8 cellular contexts compared by ENCODE assay signal in genomic region chr11:47564933-47565339, GRCh38. TPM values are rescaled to one million over a fixed set of nuclear protein-coding genes. Genes with fewer than 3 reads are reported as not detected.
DNase-seq lines count a peak whose midpoint lies in the region; ATAC-seq, FAIRE-seq and TF ChIP-seq lines count a peak whose summit lies in the region.

No MANE protein-coding gene starts in this region.

- H3K27ac ChIP-seq in CD8-positive, alpha-beta memory T cell (ENCODE audit: low read depth, low read length), result peak overlapping the region; percentile 72
- H3K27ac ChIP-seq in HepG2 (ENCODE audit: extremely low read length, insufficient read depth, low read length) (peak overlapping the region; percentile 85), urinary bladder (ENCODE audit: low read depth) (no peak overlapping the region)

- intact Hi-C loops in HepG2 (cut with micrococcal nuclease; ENCODE audit: unreplicated experiment), result no loop called here

- peak overlapping the region; percentile 56 to 93 (median 86) for H3K27ac Mint-ChIP-seq in CD8-positive, alpha-beta memory T cell

- no peaks in the 10 kb centered on the region for H3K27me3 Mint-ChIP-seq in CD8-positive, alpha-beta memory T cell

- TF ChIP-seq POLR2A in HepG2 (IDR thresholded peaks at IDR 0.05; ENCODE audit: insufficient read depth in 1 of 2, low read depth in 2 of 2, low read length in 2 of 2), result no peak

- peaks cover 0 to 7% (median 2%) of the 10 kb centered on the region in 3 donors for H3K36me3 Mint-ChIP-seq in CD8-positive, alpha-beta memory T cell

- H3K4me3 Mint-ChIP-seq in CD8-positive, alpha-beta memory T cell, result peak overlapping the region; percentile 80 to 91 (median 82)

- ATAC-seq in HG03139 (IDR thresholded peaks at IDR 0.05; ENCODE audit: unreplicated experiment) (peak; percentile 22), HepG2 (peak; percentile 38)

- no peaks in the 10 kb centered on the region for H3K27me3 ChIP-seq in CD8-positive, alpha-beta memory T cell (ENCODE audit: insufficient read depth, low read length, poor library complexity, severe bottlenecking)
- H3K27me3 ChIP-seq in HepG2 (ENCODE audit: control insufficient read depth in 1 of 2, insufficient read depth in 2 of 2, low read length in 2 of 2), result no peaks in the 10 kb centered on the region

- H3K4me1 ChIP-seq in CD8-positive, alpha-beta memory T cell (ENCODE audit: insufficient read depth, low read length), result peaks cover 6% of the 10 kb centered on the region
- peaks cover 26% of the 10 kb centered on the region for H3K4me1 ChIP-seq in HepG2 (ENCODE audit: insufficient read depth, low read length)
- H3K4me1 ChIP-seq in urinary bladder (ENCODE audit: insufficient read depth), result peaks cover 4% of the 10 kb centered on the region

- 8% methylated on average over 6 of the region's 11 CpGs for WGBS in HepG2 (ENCODE audit: low lambda C conversion rate)
- 14% methylated on average over 11 of the region's 11 CpGs for WGBS in urinary bladder

- FAIRE-seq in HepG2 (lab: Jason Lieb, UNC), result no peak

- no peak for TF ChIP-seq EP300 in HepG2 (IDR thresholded peaks at IDR 0.05; ENCODE audit: low read depth in 2 of 2, low read length in 2 of 2)
- no peak; the same call in 1 of the 2 replicates for TF ChIP-seq EP300 in HepG2 (CRISPR knock-in tag; IDR thresholded peaks at IDR 0.05; ENCODE audit: borderline replicate concordance)

- POLR2A ChIA-PET in CD8-positive, alpha-beta memory T cell (lab: Charles Lee), result interaction anchor here (0.5 to 2.1 kb wide), 5 partner anchors 11 to 627 kb away, joined by 3 to 19 read pairs (median 10); partner anchors contain the start of genes CELF1, KBTBD4 and NDUFS3
- POLR2A ChIA-PET in HepG2 (lab: Yijun Ruan, JAX), result interaction anchor here (0.8 to 3.9 kb wide), 7 partner anchors 9 to 152 kb away, joined by 3 to 19 read pairs (median 4); partner anchors contain the start of genes CELF1, KBTBD4 and NDUFS3

- H3K4me2 ChIP-seq in HepG2 (ENCODE audit: low read depth, low read length), result peak overlapping the region; percentile 94

- H3K4me1 Mint-ChIP-seq in CD8-positive, alpha-beta memory T cell, result peaks cover 14 to 32% (median 22%) of the 10 kb centered on the region in 3 donors

- BruUV-seq in HepG2 (replicated peaks; lab: Mats Ljungman, UMichigan), result TSS peak; percentile 75

- no peak for DNase-seq in CD8-positive, alpha-beta memory T cell
- DNase-seq in astrocyte of the cerebellum (ENCODE audit: low read depth), result no peak
- DNase-seq in HepG2 (ENCODE audit: low spot score), result no peak
- DNase-seq in NCI-H2107 (lab: John Stamatoyannopoulos, UW), result no peak
- no peak for DNase-seq in NCI-H2107 treated with DMSO at 0.1 percent for 48 hours (lab: John Stamatoyannopoulos, UW; ENCODE audit: unreplicated experiment)
- DNase-seq in D341Med (ENCODE audit: low spot score), result no peak

- CTCF ChIA-PET in CD8-positive, alpha-beta memory T cell (lab: Charles Lee), result interaction anchor here (1.1 to 3.3 kb wide), 5 partner anchors 8 to 14 kb away, joined by 3 to 18 read pairs (median 4); partner anchors contain the start of genes CELF1, KBTBD4 and NDUFS3
- CTCF ChIA-PET in HepG2 (lab: Yijun Ruan, JAX; ENCODE audit: low intra/inter-chr PET ratio, low total read pairs), result no interaction called here

- peaks cover 27% of the 10 kb centered on the region for H3K79me2 ChIP-seq in HepG2 (ENCODE audit: insufficient read depth, low read length)

- TF ChIP-seq CTCF in astrocyte of the cerebellum (IDR thresholded peaks at IDR 0.05; ENCODE audit: low read depth, low read length, missing control alignments) (no peak), HepG2 (CRISPR knock-in tag; IDR thresholded peaks at IDR 0.05) (peak; percentile 13; the same call in 1 of the 2 replicates)

- peak overlapping the region; percentile 80 for H3K4me3 ChIP-seq in CD8-positive, alpha-beta memory T cell (ENCODE audit: low read length)
- H3K4me3 ChIP-seq in astrocyte of the cerebellum (ENCODE audit: low read depth, low read length) (peak overlapping the region; percentile 84), HepG2 (replicated peaks in 1 of 3; ENCODE audit: insufficient read depth in 1 of 3, low read depth in 2 of 3, low read length in 3 of 3) (peak overlapping the region; percentile 87 to 97 (median 97); a peak in 5 of 6 replicates), urinary bladder (ENCODE audit: low read depth, low read length) (peak overlapping the region; percentile 94)

- no peaks in the 10 kb centered on the region for H3K36me3 ChIP-seq in CD8-positive, alpha-beta memory T cell (ENCODE audit: insufficient read depth, low read length)
- H3K36me3 ChIP-seq in HepG2 (replicated peaks in 1 of 2; ENCODE audit: control insufficient read depth in 1 of 2, insufficient read depth in 2 of 2, low read length in 2 of 2), result peaks cover 4 to 6% of the 10 kb centered on the region in 2 experiments; a peak in 4 of 5 replicates
- no peaks in the 10 kb centered on the region for H3K36me3 ChIP-seq in urinary bladder (ENCODE audit: insufficient read depth)

- no peak for TF ChIP-seq RAD21 in HepG2 (CRISPR knock-in tag; IDR thresholded peaks at IDR 0.05)

- no peaks in the 10 kb centered on the region for H3K9me3 Mint-ChIP-seq in CD8-positive, alpha-beta memory T cell

- in situ Hi-C loops in astrocyte of the cerebellum (cut with HindIII; ENCODE audit: low sequenced_read_pairs) (no loop called here), HepG2 (cut with HindIII; ENCODE audit: extremely low pct_ligation_motif_present, low pct_unique_long_range_greater_than_20kb) (no loop called here)

- no peaks in the 10 kb centered on the region for H4K20me1 ChIP-seq in HepG2 (ENCODE audit: insufficient read depth, low read length)

- peak overlapping the region; percentile 99 for H3K9ac ChIP-seq in HepG2 (ENCODE audit: insufficient read depth, low read depth, low read length)

- peak overlapping the region; percentile 42 for H2AFZ ChIP-seq in HepG2 (ENCODE audit: low read length)

- H3K9me3 ChIP-seq in CD8-positive, alpha-beta memory T cell (ENCODE audit: low read length), result no peaks in the 10 kb centered on the region
- H3K9me3 ChIP-seq in HepG2 (ENCODE audit: low read length), result no peaks in the 10 kb centered on the region

RNA-seq across cellular contexts. Expression of gene PTPMT1, which starts 0.5 kb away (rescaled TPM):
- 10 to 100 TPM; 53.3 to 53.8 TPM for total RNA-seq in CD8-positive, alpha-beta memory T cell
- 71.2 TPM for polyA plus RNA-seq in CD8-positive, alpha-beta memory T cell
- 91.5 and 129 TPM in 2 replicates for total RNA-seq in HepG2 (2016; rRNA removed; fragmentation: Illumina TruSeq; extraction: Trizol)
- total RNA-seq in HepG2 (2016; cell fraction: cytosol; rRNA removed; fragmentation: Illumina TruSeq; extraction: Trizol; ENCODE audit: low read depth), result 298 and 321 TPM in 2 replicates
- total RNA-seq in HepG2 (2016; cell fraction: insoluble cytoplasmic fraction; rRNA removed; fragmentation: Illumina TruSeq; extraction: Trizol), result 81.6 and 129 TPM in 2 replicates
- 276 and 295 TPM in 2 replicates for total RNA-seq in HepG2 (2016; cell fraction: membrane; rRNA removed; fragmentation: Illumina TruSeq; extraction: Trizol)
- 68.5 and 73.1 TPM in 2 replicates for total RNA-seq in HepG2 (2016; cell fraction: nucleus; rRNA removed; fragmentation: Illumina TruSeq; extraction: Trizol)
- polyA plus RNA-seq in HepG2 (2011; rRNA removed), result 55.6 and 59.4 TPM in 2 replicates
- polyA plus RNA-seq in HepG2 (2011; cell fraction: cytosol; rRNA removed), result 75.6 and 88.6 TPM in 2 replicates
- polyA plus RNA-seq in HepG2 (2011; cell fraction: nucleus; rRNA removed), result 25.5 and 28.0 TPM in 2 replicates
- polyA plus RNA-seq in HepG2 (2012), result 46.9 and 52.6 TPM in 2 replicates
- 363 and 406 TPM in 2 replicates for polyA plus RNA-seq in HepG2 (2016; cell fraction: cytosol; fragmentation: Illumina TruSeq; extraction: Trizol; ENCODE audit: low read depth)
- 80.1 and 94.0 TPM in 2 replicates for polyA plus RNA-seq in HepG2 (2016; cell fraction: insoluble cytoplasmic fraction; fragmentation: Illumina TruSeq; extraction: Trizol; ENCODE audit: low read depth)
- polyA plus RNA-seq in HepG2 (2016; cell fraction: membrane; fragmentation: Illumina TruSeq; extraction: Trizol; ENCODE audit: low read depth), result 256 and 270 TPM in 2 replicates
- polyA plus RNA-seq in HepG2 (2016; cell fraction: nucleus; fragmentation: Illumina TruSeq; extraction: Trizol; ENCODE audit: insufficient read depth, low read depth), result 125 and 127 TPM in 2 replicates
- polyA minus RNA-seq in HepG2 (2011; rRNA and poly(A)+ RNA removed; ENCODE audit: low replicate concordance), result 42.4 and 68.4 TPM in 2 replicates
- polyA minus RNA-seq in HepG2 (2011; cell fraction: cytosol; rRNA and poly(A)+ RNA removed), result 19.5 and 22.2 TPM in 2 replicates
- polyA minus RNA-seq in HepG2 (2011; cell fraction: nucleus; rRNA and poly(A)+ RNA removed), result 21.8 and 25.0 TPM in 2 replicates
- 25.1 TPM for total RNA-seq in urinary bladder
- polyA plus RNA-seq in urinary bladder, result 58.8 TPM

RNA-seq across cellular contexts. Expression of gene CELF1, which starts 12.0 kb away (rescaled TPM):
- total RNA-seq in CD8-positive, alpha-beta memory T cell, result 100 to 1,000 TPM; 160 to 168 TPM
- 80.8 TPM for polyA plus RNA-seq in CD8-positive, alpha-beta memory T cell
- total RNA-seq in HepG2 (2016; rRNA removed; fragmentation: Illumina TruSeq; extraction: Trizol) (80.1 and 93.4 TPM in 2 replicates), urinary bladder (125 TPM)
- total RNA-seq in HepG2 (2016; cell fraction: cytosol; rRNA removed; fragmentation: Illumina TruSeq; extraction: Trizol; ENCODE audit: low read depth), result 11.9 and 18.9 TPM in 2 replicates
- 79.6 and 87.8 TPM in 2 replicates for total RNA-seq in HepG2 (2016; cell fraction: insoluble cytoplasmic fraction; rRNA removed; fragmentation: Illumina TruSeq; extraction: Trizol)
- total RNA-seq in HepG2 (2016; cell fraction: membrane; rRNA removed; fragmentation: Illumina TruSeq; extraction: Trizol), result 21.9 and 25.0 TPM in 2 replicates
- 82.4 and 83.3 TPM in 2 replicates for total RNA-seq in HepG2 (2016; cell fraction: nucleus; rRNA removed; fragmentation: Illumina TruSeq; extraction: Trizol)
- polyA plus RNA-seq in HepG2 (2011; rRNA removed) (69.0 and 70.4 TPM in 2 replicates), urinary bladder (35.2 TPM)
- polyA plus RNA-seq in HepG2 (2011; cell fraction: cytosol; rRNA removed), result 39.2 and 40.8 TPM in 2 replicates
- polyA plus RNA-seq in HepG2 (2011; cell fraction: nucleus; rRNA removed), result 119 and 122 TPM in 2 replicates
- polyA plus RNA-seq in HepG2 (2012), result 26.5 and 31.0 TPM in 2 replicates
- polyA plus RNA-seq in HepG2 (2016; cell fraction: cytosol; fragmentation: Illumina TruSeq; extraction: Trizol; ENCODE audit: low read depth), result 1.3 and 1.7 TPM in 2 replicates
- 45.5 and 54.9 TPM in 2 replicates for polyA plus RNA-seq in HepG2 (2016; cell fraction: insoluble cytoplasmic fraction; fragmentation: Illumina TruSeq; extraction: Trizol; ENCODE audit: low read depth)
- polyA plus RNA-seq in HepG2 (2016; cell fraction: membrane; fragmentation: Illumina TruSeq; extraction: Trizol; ENCODE audit: low read depth), result 4.2 and 6.0 TPM in 2 replicates
- 81.4 and 92.9 TPM in 2 replicates for polyA plus RNA-seq in HepG2 (2016; cell fraction: nucleus; fragmentation: Illumina TruSeq; extraction: Trizol; ENCODE audit: insufficient read depth, low read depth)
- 153 and 310 TPM in 2 replicates for polyA minus RNA-seq in HepG2 (2011; rRNA and poly(A)+ RNA removed; ENCODE audit: low replicate concordance)
- 51.3 and 63.1 TPM in 2 replicates for polyA minus RNA-seq in HepG2 (2011; cell fraction: cytosol; rRNA and poly(A)+ RNA removed)
- polyA minus RNA-seq in HepG2 (2011; cell fraction: nucleus; rRNA and poly(A)+ RNA removed), result 123 and 152 TPM in 2 replicates

RNA-seq across cellular contexts. Expression of gene KBTBD4, which starts 13.8 kb away (rescaled TPM):
- total RNA-seq in CD8-positive, alpha-beta memory T cell, result 10 to 100 TPM; 24.8 to 26.4 TPM
- 46.5 TPM for polyA plus RNA-seq in CD8-positive, alpha-beta memory T cell
- 12.8 and 16.3 TPM in 2 replicates for total RNA-seq in HepG2 (2016; rRNA removed; fragmentation: Illumina TruSeq; extraction: Trizol)
- total RNA-seq in HepG2 (2016; cell fraction: cytosol; rRNA removed; fragmentation: Illumina TruSeq; extraction: Trizol; ENCODE audit: low read depth), result 1.7 and 3.2 TPM in 2 replicates
- total RNA-seq in HepG2 (2016; cell fraction: insoluble cytoplasmic fraction; rRNA removed; fragmentation: Illumina TruSeq; extraction: Trizol), result 11.8 and 15.3 TPM in 2 replicates
- total RNA-seq in HepG2 (2016; cell fraction: membrane; rRNA removed; fragmentation: Illumina TruSeq; extraction: Trizol), result 4.6 and 5.3 TPM in 2 replicates
- 6.6 and 6.7 TPM in 2 replicates for total RNA-seq in HepG2 (2016; cell fraction: nucleus; rRNA removed; fragmentation: Illumina TruSeq; extraction: Trizol)
- 8.5 and 10.4 TPM in 2 replicates for polyA plus RNA-seq in HepG2 (2011; rRNA removed)
- polyA plus RNA-seq in HepG2 (2011; cell fraction: cytosol; rRNA removed), result 10.7 and 10.9 TPM in 2 replicates
- polyA plus RNA-seq in HepG2 (2011; cell fraction: nucleus; rRNA removed), result 4.4 and 5.2 TPM in 2 replicates
- 6.3 and 8.1 TPM in 2 replicates for polyA plus RNA-seq in HepG2 (2012)
- 0.88 and 1.1 TPM in 2 replicates for polyA plus RNA-seq in HepG2 (2016; cell fraction: cytosol; fragmentation: Illumina TruSeq; extraction: Trizol; ENCODE audit: low read depth)
- polyA plus RNA-seq in HepG2 (2016; cell fraction: insoluble cytoplasmic fraction; fragmentation: Illumina TruSeq; extraction: Trizol; ENCODE audit: low read depth), result 13.5 and 13.9 TPM in 2 replicates
- polyA plus RNA-seq in HepG2 (2016; cell fraction: membrane; fragmentation: Illumina TruSeq; extraction: Trizol; ENCODE audit: low read depth), result 2.7 and 3.1 TPM in 2 replicates
- polyA plus RNA-seq in HepG2 (2016; cell fraction: nucleus; fragmentation: Illumina TruSeq; extraction: Trizol; ENCODE audit: insufficient read depth, low read depth), result 7.0 and 7.3 TPM in 2 replicates
- 23.9 and 78.0 TPM in 2 replicates for polyA minus RNA-seq in HepG2 (2011; rRNA and poly(A)+ RNA removed; ENCODE audit: low replicate concordance)
- polyA minus RNA-seq in HepG2 (2011; cell fraction: cytosol; rRNA and poly(A)+ RNA removed), result 6.1 and 7.7 TPM in 2 replicates
- 6.1 and 6.6 TPM in 2 replicates for polyA minus RNA-seq in HepG2 (2011; cell fraction: nucleus; rRNA and poly(A)+ RNA removed)
- 15.4 TPM for total RNA-seq in urinary bladder
- polyA plus RNA-seq in urinary bladder, result 24.1 TPM

RNA-seq across cellular contexts. Expression of gene NDUFS3, which starts 13.9 kb away (rescaled TPM):
- 100 to 1,000 TPM; 147 to 157 TPM for total RNA-seq in CD8-positive, alpha-beta memory T cell
- 98.9 TPM for polyA plus RNA-seq in CD8-positive, alpha-beta memory T cell
- total RNA-seq in HepG2 (2016; rRNA removed; fragmentation: Illumina TruSeq; extraction: Trizol), result 151 and 177 TPM in 2 replicates
- 63.9 and 66.7 TPM in 2 replicates for total RNA-seq in HepG2 (2016; cell fraction: cytosol; rRNA removed; fragmentation: Illumina TruSeq; extraction: Trizol; ENCODE audit: low read depth)
- total RNA-seq in HepG2 (2016; cell fraction: insoluble cytoplasmic fraction; rRNA removed; fragmentation: Illumina TruSeq; extraction: Trizol), result 156 and 192 TPM in 2 replicates
- total RNA-seq in HepG2 (2016; cell fraction: membrane; rRNA removed; fragmentation: Illumina TruSeq; extraction: Trizol), result 73.2 and 73.9 TPM in 2 replicates
- total RNA-seq in HepG2 (2016; cell fraction: nucleus; rRNA removed; fragmentation: Illumina TruSeq; extraction: Trizol), result 95.2 and 101 TPM in 2 replicates
- 136 and 184 TPM in 2 replicates for polyA plus RNA-seq in HepG2 (2011; rRNA removed)
- 250 and 309 TPM in 2 replicates for polyA plus RNA-seq in HepG2 (2011; cell fraction: cytosol; rRNA removed)
- polyA plus RNA-seq in HepG2 (2011; cell fraction: nucleus; rRNA removed), result 121 and 147 TPM in 2 replicates
- 68.1 and 104 TPM in 2 replicates for polyA plus RNA-seq in HepG2 (2012)
- 59.5 and 64.2 TPM in 2 replicates for polyA plus RNA-seq in HepG2 (2016; cell fraction: cytosol; fragmentation: Illumina TruSeq; extraction: Trizol; ENCODE audit: low read depth)
- polyA plus RNA-seq in HepG2 (2016; cell fraction: insoluble cytoplasmic fraction; fragmentation: Illumina TruSeq; extraction: Trizol; ENCODE audit: low read depth), result 207 and 214 TPM in 2 replicates
- 60.1 and 66.7 TPM in 2 replicates for polyA plus RNA-seq in HepG2 (2016; cell fraction: membrane; fragmentation: Illumina TruSeq; extraction: Trizol; ENCODE audit: low read depth)
- polyA plus RNA-seq in HepG2 (2016; cell fraction: nucleus; fragmentation: Illumina TruSeq; extraction: Trizol; ENCODE audit: insufficient read depth, low read depth), result 195 and 196 TPM in 2 replicates
- 139 and 344 TPM in 2 replicates for polyA minus RNA-seq in HepG2 (2011; rRNA and poly(A)+ RNA removed; ENCODE audit: low replicate concordance)
- polyA minus RNA-seq in HepG2 (2011; cell fraction: cytosol; rRNA and poly(A)+ RNA removed), result 32.1 and 32.6 TPM in 2 replicates
- 45.3 and 46.7 TPM in 2 replicates for polyA minus RNA-seq in HepG2 (2011; cell fraction: nucleus; rRNA and poly(A)+ RNA removed)
- 40.0 TPM for total RNA-seq in urinary bladder
- polyA plus RNA-seq in urinary bladder, result 107 TPM

RNA-seq across cellular contexts. Expression of gene FAM180B, which starts 21.5 kb away (rescaled TPM):
- under 1 TPM in 1 of 2 experiments, not detected in 1; 0.20 TPM for total RNA-seq in CD8-positive, alpha-beta memory T cell
- polyA plus RNA-seq in CD8-positive, alpha-beta memory T cell, result not detected
- total RNA-seq in HepG2 (2016; rRNA removed; fragmentation: Illumina TruSeq; extraction: Trizol), result 0.40 and 0.42 TPM in 2 replicates
- total RNA-seq in HepG2 (2016; cell fraction: cytosol; rRNA removed; fragmentation: Illumina TruSeq; extraction: Trizol; ENCODE audit: low read depth), result 0.30 and 0.44 TPM in 2 replicates
- total RNA-seq in HepG2 (2016; cell fraction: insoluble cytoplasmic fraction; rRNA removed; fragmentation: Illumina TruSeq; extraction: Trizol), result 0.26 TPM in 1 of 2 replicates, not detected in the other
- 0.31 and 0.34 TPM in 2 replicates for total RNA-seq in HepG2 (2016; cell fraction: membrane; rRNA removed; fragmentation: Illumina TruSeq; extraction: Trizol)
- total RNA-seq in HepG2 (2016; cell fraction: nucleus; rRNA removed; fragmentation: Illumina TruSeq; extraction: Trizol), result 0.34 and 0.37 TPM in 2 replicates
- 0.72 and 1.0 TPM in 2 replicates for polyA plus RNA-seq in HepG2 (2011; rRNA removed)
- 0.46 and 0.60 TPM in 2 replicates for polyA plus RNA-seq in HepG2 (2011; cell fraction: cytosol; rRNA removed)
- 2.4 and 3.5 TPM in 2 replicates for polyA plus RNA-seq in HepG2 (2011; cell fraction: nucleus; rRNA removed)
- polyA plus RNA-seq in HepG2 (2012), result 0.45 and 0.86 TPM in 2 replicates
- 0.21 and 0.43 TPM in 2 replicates for polyA plus RNA-seq in HepG2 (2016; cell fraction: cytosol; fragmentation: Illumina TruSeq; extraction: Trizol; ENCODE audit: low read depth)
- polyA plus RNA-seq in HepG2 (2016; cell fraction: insoluble cytoplasmic fraction; fragmentation: Illumina TruSeq; extraction: Trizol; ENCODE audit: low read depth), result 0.16 TPM in 1 of 2 replicates, not detected in the other
- 0.38 and 0.40 TPM in 2 replicates for polyA plus RNA-seq in HepG2 (2016; cell fraction: membrane; fragmentation: Illumina TruSeq; extraction: Trizol; ENCODE audit: low read depth)
- polyA plus RNA-seq in HepG2 (2016; cell fraction: nucleus; fragmentation: Illumina TruSeq; extraction: Trizol; ENCODE audit: insufficient read depth, low read depth), result 0.56 and 0.70 TPM in 2 replicates
- 0.23 and 1.0 TPM in 2 replicates for polyA minus RNA-seq in HepG2 (2011; rRNA and poly(A)+ RNA removed; ENCODE audit: low replicate concordance)
- not detected in 2 replicates for polyA minus RNA-seq in HepG2 (2011; cell fraction: cytosol; rRNA and poly(A)+ RNA removed)
- 0.52 and 0.75 TPM in 2 replicates for polyA minus RNA-seq in HepG2 (2011; cell fraction: nucleus; rRNA and poly(A)+ RNA removed)
- total RNA-seq in urinary bladder, result 0.32 TPM
- polyA plus RNA-seq in urinary bladder, result 0.10 TPM
